9 cellular contexts compared by ENCODE assay signal in genomic region chr20:10453241-10453640, GRCh38. TPM values are rescaled to one million over a fixed set of nuclear protein-coding genes. Genes with fewer than 3 reads are reported as not detected.
A peak's percentile ranks its signal among the peaks of the same experiment; 100 is the strongest.
DNase-seq lines count a peak whose midpoint lies in the region; ATAC-seq and TF ChIP-seq lines count a peak whose summit lies in the region.
"Had no signal": no experiment of that assay in that cellular context is flagged by ENCODE, and none has a peak within 500 bp of the region (broad histone marks: within the 10 kb centered on the region; RNA-seq: fewer than 3 reads in every experiment).

No MANE protein-coding gene starts in this region.

- ATAC-seq in GM19043 (IDR thresholded peaks at IDR 0.05; ENCODE audit: low read depth, unreplicated experiment) = peak; percentile 90
- peak; percentile 87 for ATAC-seq in HG03135 (IDR thresholded peaks at IDR 0.05; ENCODE audit: unreplicated experiment)

- no peaks in the 10 kb centered on the region for H3K9me3 ChIP-seq in SK-N-MC (ENCODE audit: low read depth, low read length)

- H3K27ac ChIP-seq in SK-N-MC = peak overlapping the region; percentile 91

- DNase-seq in CD14-positive monocyte (ENCODE audit: low spot score) (no peak), SK-N-MC (ENCODE audit: low read depth, low spot score) (no peak), pons (ENCODE audit: low spot score) (peak; percentile 64), HT-29 (ENCODE audit: low spot score) (no peak), NCI-H2171 (lab: John Stamatoyannopoulos, UW) (no peak), NCI-H187 (lab: John Stamatoyannopoulos, UW) (no peak)
- DNase-seq: activated T-cell treated with anti-CD3 and anti-CD28 coated beads, Interleukin-2, amount 50 U/mL, for 4 hours had no signal

- peaks cover 5 to 10% of the 10 kb centered on the region in 2 donors for H3K36me3 Mint-ChIP-seq in CD14-positive monocyte

- peaks cover 2 to 9% (median 7%) of the 10 kb centered on the region in 7 donors for H3K9me3 Mint-ChIP-seq in CD14-positive monocyte

- peaks cover under 1% of the 10 kb centered on the region; the same call in 1 of the 2 replicates for H3K36me3 ChIP-seq in SK-N-MC (ENCODE audit: insufficient read depth, low read length)

- H3K4me3 Mint-ChIP-seq in CD14-positive monocyte = peak overlapping the region in 1 of 2 donors; percentile 85
- H3K4me3 Mint-ChIP-seq: activated T-cell treated with anti-CD3 and anti-CD28 coated beads, Interleukin-2, amount 50 U/mL, for 4 hours had no signal

- peaks cover 34% of the 10 kb centered on the region for H3K4me1 Mint-ChIP-seq in CD14-positive monocyte

- no peak for TF ChIP-seq CTCF in CD14-positive monocyte (IDR thresholded peaks at IDR 0.05)

- no peak overlapping the region for H3K4me3 ChIP-seq in SK-N-MC

- no peaks in the 10 kb centered on the region for H3K27me3 Mint-ChIP-seq in CD14-positive monocyte (ENCODE audit: low read depth in 3 of 3)

- H3K9ac ChIP-seq in SK-N-MC (ENCODE audit: insufficient read length) = peak overlapping the region; percentile 50

- H3K27ac Mint-ChIP-seq in CD14-positive monocyte = peak overlapping the region; percentile 90 to 97 (median 94)

- intact Hi-C loops in CD14-positive monocyte (cut with micrococcal nuclease) = no loop called here

RNA-seq across cellular contexts. Expression of gene SLX4IP, which starts 18.1 kb away (rescaled TPM):
- 1 to 10 TPM in 1 of 2 donors, under 1 TPM in 1; 0.76 to 1.1 TPM for polyA plus RNA-seq in CD14-positive monocyte
- total RNA-seq in HT-29 (2014; rRNA removed; shearing (Covaris generic)) = 1.4 TPM in 2 replicates

RNA-seq across cellular contexts. Expression of gene MKKS, which starts 19.2 kb away (rescaled TPM):
- 10 to 100 TPM; 31.8 to 34.6 TPM for polyA plus RNA-seq in CD14-positive monocyte
- total RNA-seq in HT-29 (2014; rRNA removed; shearing (Covaris generic)) = 4.2 and 5.5 TPM in 2 replicates
